ENCODE assay signal across 14 cellular contexts in the genomic region with DNA sequence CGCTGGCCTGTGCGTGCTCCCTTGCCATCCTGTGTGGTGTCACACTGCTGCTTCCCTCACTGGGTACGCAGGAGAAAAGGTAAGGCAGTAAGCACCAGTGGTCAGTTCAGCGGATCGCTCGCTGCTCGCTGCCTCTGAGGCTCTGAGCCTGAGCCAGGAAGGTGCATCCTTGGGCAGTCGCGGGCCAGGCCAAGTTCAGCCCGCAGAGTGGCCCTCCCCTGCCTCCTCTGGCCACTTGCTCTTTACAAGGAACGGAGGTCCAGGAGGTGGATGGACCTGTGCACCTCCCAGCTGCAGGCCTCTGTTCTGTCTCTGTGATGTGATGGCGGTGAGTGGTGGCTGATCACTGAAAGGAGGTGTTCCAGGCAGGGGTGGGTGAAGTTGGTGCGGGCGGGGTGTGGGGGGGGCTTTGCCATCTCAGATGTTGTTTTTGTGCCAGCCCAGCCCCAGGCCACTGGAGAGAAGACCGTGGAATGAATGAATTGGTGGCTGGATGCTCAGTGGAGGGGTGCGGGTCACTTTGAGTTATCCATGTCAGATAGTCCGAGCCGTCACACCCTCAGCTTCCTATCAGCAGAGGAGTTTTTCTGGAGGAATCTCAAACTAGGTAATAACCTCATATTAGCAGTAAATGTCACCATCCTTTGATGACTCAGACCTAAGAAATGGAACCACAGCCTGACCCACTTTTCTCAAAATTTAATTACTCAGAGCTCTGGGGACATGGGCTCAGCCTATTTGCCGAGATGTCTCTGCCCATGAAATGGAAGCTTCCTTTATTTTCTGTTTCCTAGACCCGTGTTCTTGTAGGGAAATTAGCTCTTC. TPM values are rescaled to one million over a fixed set of nuclear protein-coding genes. Genes with fewer than 3 reads are reported as not detected.
DNase-seq lines count a peak whose midpoint lies in the region; ATAC-seq and TF ChIP-seq lines count a peak whose summit lies in the region.
"Had no signal": no experiment of that assay in that cellular context is flagged by ENCODE, and none has a peak within 500 bp of the region (broad histone marks: within the 10 kb centered on the region; RNA-seq: fewer than 3 reads in every experiment).

No MANE protein-coding gene starts in this region.

- DNase-seq in activated naive CD4-positive, alpha-beta T cell (lab: John Stamatoyannopoulos, UW) = no peak
- DNase-seq in RWPE2 (ENCODE audit: low spot score) = no peak
- DNase-seq in glomerular visceral epithelial cell (ENCODE audit: extremely low spot score) = peak; percentile 47
- DNase-seq in transverse colon = no peak
- no peak for DNase-seq in NCI-H2196 treated with DMSO at 0.1 percent for 48 hours (lab: John Stamatoyannopoulos, UW; ENCODE audit: unreplicated experiment)
- DNase-seq in KG1 (lab: John Stamatoyannopoulos, UW) = no peak
- DNase-seq: activated CD4-positive, alpha-beta T cell treated with anti-CD3 and anti-CD28 coated beads for 1 hour; BE2C; lower lobe of right lung; SJCRH30 had no signal

- peak overlapping the region; percentile 84 for H3K27ac Mint-ChIP-seq in activated naive CD4-positive, alpha-beta T cell treated with anti-CD3 and anti-CD28 coated beads, Interleukin-2, amount 50 U/mL, for 24 hours

- peaks cover under 1% of the 10 kb centered on the region for H3K27me3 Mint-ChIP-seq in activated naive CD4-positive, alpha-beta T cell treated with anti-CD3 and anti-CD28 coated beads, Interleukin-2, amount 50 U/mL, for 24 hours

- no peaks in the 10 kb centered on the region for H3K27me3 ChIP-seq in RWPE2 (ENCODE audit: insufficient read depth, poor library complexity, severe bottlenecking)
- H3K27me3 ChIP-seq in transverse colon = no peaks in the 10 kb centered on the region
- H3K27me3 ChIP-seq: BE2C, SJCRH30 had no signal

- intact Hi-C loops in transverse colon (cut with DNase I; ENCODE audit: low total_unique reads) = loop anchor here (10.0 kb wide), 1 partner anchor 314 kb away; no protein-coding TSS in a partner anchor

- H3K4me3 ChIP-seq in RWPE2 (ENCODE audit: severe bottlenecking) (no peak overlapping the region), transverse colon (no peak overlapping the region)
- H3K4me3 ChIP-seq: lower lobe of right lung, SJCRH30 had no signal

- no peak overlapping the region for H3K4me3 Mint-ChIP-seq in activated naive CD4-positive, alpha-beta T cell treated with anti-CD3 and anti-CD28 coated beads, Interleukin-2, amount 50 U/mL, for 24 hours

- no peaks in the 10 kb centered on the region for H3K4me1 Mint-ChIP-seq in activated naive CD4-positive, alpha-beta T cell treated with anti-CD3 and anti-CD28 coated beads, Interleukin-2, amount 50 U/mL, for 24 hours

- H3K36me3 ChIP-seq in RWPE2 (ENCODE audit: low read depth) (peaks cover 24% of the 10 kb centered on the region), transverse colon (no peaks in the 10 kb centered on the region)
- H3K36me3 ChIP-seq: BE2C, lower lobe of right lung had no signal

- H3K4me1 ChIP-seq in RWPE2 (ENCODE audit: insufficient read depth, poor library complexity, severe bottlenecking) (peaks cover 19% of the 10 kb centered on the region), transverse colon (peaks cover 23 to 46% (median 34%) of the 10 kb centered on the region in 4 donors)

- in situ Hi-C loops in transverse colon (cut with MboI; ENCODE audit: low pct_ligation_motif_present in 1 of 4, low pct_unique_long_range_greater_than_20kb in 1 of 4, low sequenced_read_pairs in 3 of 4) = no loop called here

- H3K9me3 ChIP-seq in RWPE2 (ENCODE audit: severe bottlenecking) (no peaks in the 10 kb centered on the region), transverse colon (no peaks in the 10 kb centered on the region)
- H3K9me3 ChIP-seq: BE2C, lower lobe of right lung, SJCRH30 had no signal

- no peaks in the 10 kb centered on the region for H3K9me3 Mint-ChIP-seq in activated naive CD4-positive, alpha-beta T cell treated with anti-CD3 and anti-CD28 coated beads, Interleukin-2, amount 50 U/mL, for 24 hours

- H3K27ac ChIP-seq in RWPE2 (ENCODE audit: poor library complexity, severe bottlenecking) (peak overlapping the region; percentile 27), transverse colon (peak overlapping the region; percentile 82 to 96 (median 90))
- H3K27ac ChIP-seq: epithelial cell of prostate, lower lobe of right lung, SJCRH30 had no signal

- no peak for ATAC-seq in RWPE2 (ENCODE audit: low read depth)
- no peak for ATAC-seq in HG03139 (IDR thresholded peaks at IDR 0.05; ENCODE audit: unreplicated experiment)
- ATAC-seq: HepG2, lower lobe of right lung had no signal

- no peaks in the 10 kb centered on the region for H3K36me3 Mint-ChIP-seq in activated naive CD4-positive, alpha-beta T cell treated with anti-CD3 and anti-CD28 coated beads, Interleukin-2, amount 50 U/mL, for 24 hours

- WGBS in transverse colon (ENCODE audit: low coverage in 1 of 2), 2 donors = 34 to 78% methylated on average over 5 to 20 of the region's 20 CpGs

- TF ChIP-seq EP300 in transverse colon (IDR thresholded peaks at IDR 0.05; ENCODE audit: low read depth) = no peak

- TF ChIP-seq CTCF in RWPE2 (IDR thresholded peaks at IDR 0.05; ENCODE audit: poor library complexity, severe bottlenecking) (no peak), transverse colon (IDR thresholded peaks at IDR 0.05) (no peak)

- TF ChIP-seq POLR2A in transverse colon (IDR thresholded peaks at IDR 0.05) = no peak

RNA-seq across cellular contexts. Expression of gene COL5A1, which starts 7.3 kb away (rescaled TPM):
- 10 to 100 TPM in 2 of 4 donors, 1 to 10 TPM in 2; 7.1 to 69.3 (median 16.1) TPM for total RNA-seq in transverse colon
- total RNA-seq: HepG2 had no signal
